ENCODE assay signal across 1 cellular context in genomic region chr2:72915907-72916742, GRCh38.
TF ChIP-seq lines count a peak whose summit lies in the region.

No MANE protein-coding gene starts in this region.

TF ChIP-seq in GM12878, 131 proteins besides CTCF, POLR2A, EP300 and RAD21 (continued from another document and continues in another):
- TF ChIP-seq IRF5 (IDR thresholded peaks at IDR 0.05; ENCODE audit: borderline replicate concordance) (no peak; the same call in 1 of the 2 replicates), RELA (IDR thresholded peaks at IDR 0.05; ENCODE audit: borderline replicate concordance, partially characterized antibody) (peak; percentile 65), EZH2 (IDR thresholded peaks at IDR 0.05; ENCODE audit: borderline replicate concordance, control insufficient read depth, low read depth, low read length) (0 out of 2 replicates have a peak, but pooled peaks have one; percentile 59), IRF3 (IDR thresholded peaks at IDR 0.05) (no peak), BACH1 (IDR thresholded peaks at IDR 0.05; ENCODE audit: borderline replicate concordance) (peak; percentile 88), NBN (IDR thresholded peaks at IDR 0.05) (peak; percentile 51; the same call in 1 of the 2 replicates), YBX1 (IDR thresholded peaks at IDR 0.05) (no peak), POU2F2 (IDR thresholded peaks at IDR 0.05; ENCODE audit: borderline replicate concordance, low read depth, low read length) (no peak), ZNF622 (IDR thresholded peaks at IDR 0.05) (no peak), WRNIP1 (IDR thresholded peaks at IDR 0.05; ENCODE audit: borderline replicate concordance, low read depth, low read length) (no peak), SREBF2 (IDR thresholded peaks at IDR 0.05; ENCODE audit: low read length) (no peak), TCF7 (IDR thresholded peaks at IDR 0.05; ENCODE audit: borderline replicate concordance) (no peak), MAX (IDR thresholded peaks at IDR 0.05; ENCODE audit: low read depth, low read length) (no peak), SIN3A (IDR thresholded peaks at IDR 0.05; ENCODE audit: low read depth, low read length) (no peak), KLF5 (IDR thresholded peaks at IDR 0.05; ENCODE audit: partially characterized antibody) (peak; percentile 42), RUNX3 (IDR thresholded peaks at IDR 0.05; ENCODE audit: low read length) (peak; percentile 20; the same call in 1 of the 2 replicates), BRCA1 (IDR thresholded peaks at IDR 0.05; ENCODE audit: low read depth, low read length) (no peak), RBBP5 (conservative IDR thresholded peaks at IDR 0.05) (no peak), SREBF1 (IDR thresholded peaks at IDR 0.05; ENCODE audit: low read length) (0 out of 2 replicates have a peak, but pooled peaks have one; percentile 25), NFIC (IDR thresholded peaks at IDR 0.05; ENCODE audit: low read depth, low read length) (no peak), ESRRA (IDR thresholded peaks at IDR 0.05; ENCODE audit: low read length) (peak; percentile 90; the same call in 1 of the 2 replicates), ZBTB33 (IDR thresholded peaks at IDR 0.05) (no peak), USF1 (IDR thresholded peaks at IDR 0.05; ENCODE audit: borderline replicate concordance, extremely low read length, insufficient read depth, low read depth, low read length) (no peak), CHD1 (IDR thresholded peaks at IDR 0.05; ENCODE audit: low read depth, low read length) (no peak), GATAD2B (conservative IDR thresholded peaks at IDR 0.05; ENCODE audit: low read depth) (peak; percentile 94), SUPT20H (IDR thresholded peaks at IDR 0.05; ENCODE audit: borderline replicate concordance, control insufficient read depth, low read depth, low read length) (no peak), JUNB (IDR thresholded peaks at IDR 0.05) (no peak), POLR2AphosphoS2 (IDR thresholded peaks at IDR 0.05; ENCODE audit: low read depth, low read length) (no peak), PAX5 (IDR thresholded peaks at IDR 0.05; ENCODE audit: borderline replicate concordance, low read depth, low read length) (peak; percentile 16; the same call in 1 of the 2 replicates), ZNF207 (IDR thresholded peaks at IDR 0.05; ENCODE audit: borderline replicate concordance) (peak; percentile 70; the same call in 1 of the 2 replicates), RELB (IDR thresholded peaks at IDR 0.05; ENCODE audit: low read depth) (peak; percentile 96), SMAD5 (IDR thresholded peaks at IDR 0.05; ENCODE audit: low read depth) (no peak), ZSCAN29 (IDR thresholded peaks at IDR 0.05) (peak; percentile 93), IKZF2 (IDR thresholded peaks at IDR 0.05) (peak; percentile 53 to 59; a peak in 2 of 4 replicates), ZBED1 (IDR thresholded peaks at IDR 0.05; ENCODE audit: borderline replicate concordance) (no peak), SMARCA5 (IDR thresholded peaks at IDR 0.05) (peak; percentile 67; the same call in 1 of the 2 replicates), IRF4 (IDR thresholded peaks at IDR 0.05; ENCODE audit: low read depth, low read length) (no peak), CBFB (IDR thresholded peaks at IDR 0.05; ENCODE audit: low read depth) (no peak; the same call in 1 of the 2 replicates), BMI1 (IDR thresholded peaks at IDR 0.05; ENCODE audit: borderline replicate concordance) (no peak), ATF2 (IDR thresholded peaks at IDR 0.05; ENCODE audit: low read length) (no peak), YY1 (IDR thresholded peaks at IDR 0.05; ENCODE audit: low read depth, low read length) (peak; percentile 64; the same call in 1 of the 2 replicates), NFXL1 (IDR thresholded peaks at IDR 0.05; ENCODE audit: borderline replicate concordance) (no peak), NKRF (conservative IDR thresholded peaks at IDR 0.05) (peak; percentile 24; the same call in 1 of the 2 replicates), JUND (IDR thresholded peaks at IDR 0.05; ENCODE audit: low read depth, low read length) (peak; percentile 38; the same call in 1 of the 2 replicates), SMC3 (IDR thresholded peaks at IDR 0.05; ENCODE audit: borderline replicate concordance, low read length) (no peak), BHLHE40 (IDR thresholded peaks at IDR 0.05; ENCODE audit: borderline replicate concordance in 1 of 2, low read depth in 2 of 2, low read length in 1 of 2) (peak; percentile 21 to 80; a peak in 2 of 4 replicates), STAT1 (conservative IDR thresholded peaks at IDR 0.05) (no peak), MEF2A (IDR thresholded peaks at IDR 0.05; ENCODE audit: insufficient read depth, low read depth, low read length) (no peak), KDM1A (IDR thresholded peaks at IDR 0.05; ENCODE audit: borderline replicate concordance) (no peak), ETV6 (conservative IDR thresholded peaks at IDR 0.05 in 1 of 2, IDR thresholded peaks at IDR 0.05 in 1 of 2; ENCODE audit: borderline replicate concordance in 1 of 2, low read depth in 1 of 2) (no peak), ZBTB40 (IDR thresholded peaks at IDR 0.05; ENCODE audit: borderline replicate concordance) (peak; percentile 37; the same call in 1 of the 2 replicates), DPF2 (IDR thresholded peaks at IDR 0.05) (peak; percentile 89), BCL11A (IDR thresholded peaks at IDR 0.05; ENCODE audit: low read depth, low read length) (0 out of 2 replicates have a peak, but pooled peaks have one; percentile 36)
